1 cellular context compared by ENCODE assay signal in genomic region chr1:192554904-192555303, GRCh38.
TF ChIP-seq lines count a peak whose summit lies in the region.

No MANE protein-coding gene starts in this region.

TF ChIP-seq in GM12878, 131 proteins besides CTCF, POLR2A, EP300 and RAD21 (continues in another document):
- TF ChIP-seq IKZF2 (IDR thresholded peaks at IDR 0.05) (peak in 1 of 2 experiments; percentile 34; a peak in 2 of 4 replicates), SMC3 (IDR thresholded peaks at IDR 0.05; ENCODE audit: borderline replicate concordance, low read length) (no peak), DPF2 (IDR thresholded peaks at IDR 0.05) (peak; percentile 31; the same call in 1 of the 2 replicates), SIX5 (IDR thresholded peaks at IDR 0.05; ENCODE audit: low read depth, low read length, severe bottlenecking) (no peak), SKIL (IDR thresholded peaks at IDR 0.05; ENCODE audit: low read depth, poor library complexity, severe bottlenecking) (peak; percentile 83), GATAD2B (conservative IDR thresholded peaks at IDR 0.05; ENCODE audit: low read depth) (no peak), ESRRA (IDR thresholded peaks at IDR 0.05; ENCODE audit: low read length) (no peak), SREBF2 (IDR thresholded peaks at IDR 0.05; ENCODE audit: low read length) (no peak), NR2C2 (IDR thresholded peaks at IDR 0.05; ENCODE audit: borderline replicate concordance, control insufficient read depth, insufficient read length, low read depth) (no peak), NR2F1 (conservative IDR thresholded peaks at IDR 0.05) (peak; percentile 97), ATF2 (IDR thresholded peaks at IDR 0.05; ENCODE audit: low read length) (no peak), KDM1A (IDR thresholded peaks at IDR 0.05; ENCODE audit: borderline replicate concordance) (no peak), ZBTB40 (IDR thresholded peaks at IDR 0.05; ENCODE audit: borderline replicate concordance) (no peak), TCF12 (IDR thresholded peaks at IDR 0.05; ENCODE audit: low read depth, low read length) (no peak), HDAC2 (IDR thresholded peaks at IDR 0.05) (no peak), HSF1 (IDR thresholded peaks at IDR 0.05; ENCODE audit: low read depth, low read length) (no peak), MTA2 (IDR thresholded peaks at IDR 0.05; ENCODE audit: low read depth) (peak; percentile 89), ATF7 (IDR thresholded peaks at IDR 0.05; ENCODE audit: low read depth) (peak; percentile 75), PAX5 (IDR thresholded peaks at IDR 0.05; ENCODE audit: borderline replicate concordance, low read depth, low read length) (no peak), MEF2B (IDR thresholded peaks at IDR 0.05; ENCODE audit: partially characterized antibody, poor library complexity, severe bottlenecking) (no peak), IRF5 (IDR thresholded peaks at IDR 0.05; ENCODE audit: borderline replicate concordance) (no peak), CEBPZ (IDR thresholded peaks at IDR 0.05; ENCODE audit: low read depth, low read length) (no peak), HDGF (IDR thresholded peaks at IDR 0.05) (no peak), PKNOX1 (IDR thresholded peaks at IDR 0.05) (peak; percentile 74), FOXK2 (IDR thresholded peaks at IDR 0.05) (no peak), JUNB (IDR thresholded peaks at IDR 0.05) (no peak)
- TF ChIP-seq, protein P1, sequence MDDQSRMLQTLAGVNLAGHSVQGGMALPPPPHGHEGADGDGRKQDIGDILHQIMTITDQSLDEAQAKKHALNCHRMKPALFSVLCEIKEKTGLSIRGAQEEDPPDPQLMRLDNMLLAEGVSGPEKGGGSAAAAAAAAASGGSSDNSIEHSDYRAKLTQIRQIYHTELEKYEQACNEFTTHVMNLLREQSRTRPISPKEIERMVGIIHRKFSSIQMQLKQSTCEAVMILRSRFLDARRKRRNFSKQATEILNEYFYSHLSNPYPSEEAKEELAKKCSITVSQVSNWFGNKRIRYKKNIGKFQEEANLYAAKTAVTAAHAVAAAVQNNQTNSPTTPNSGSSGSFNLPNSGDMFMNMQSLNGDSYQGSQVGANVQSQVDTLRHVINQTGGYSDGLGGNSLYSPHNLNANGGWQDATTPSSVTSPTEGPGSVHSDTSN (IDR thresholded peaks at IDR 0.05; ENCODE audit: insufficient replicate concordance, low read depth, low read length), result peak; percentile 54
- TF ChIP-seq, protein P2, sequence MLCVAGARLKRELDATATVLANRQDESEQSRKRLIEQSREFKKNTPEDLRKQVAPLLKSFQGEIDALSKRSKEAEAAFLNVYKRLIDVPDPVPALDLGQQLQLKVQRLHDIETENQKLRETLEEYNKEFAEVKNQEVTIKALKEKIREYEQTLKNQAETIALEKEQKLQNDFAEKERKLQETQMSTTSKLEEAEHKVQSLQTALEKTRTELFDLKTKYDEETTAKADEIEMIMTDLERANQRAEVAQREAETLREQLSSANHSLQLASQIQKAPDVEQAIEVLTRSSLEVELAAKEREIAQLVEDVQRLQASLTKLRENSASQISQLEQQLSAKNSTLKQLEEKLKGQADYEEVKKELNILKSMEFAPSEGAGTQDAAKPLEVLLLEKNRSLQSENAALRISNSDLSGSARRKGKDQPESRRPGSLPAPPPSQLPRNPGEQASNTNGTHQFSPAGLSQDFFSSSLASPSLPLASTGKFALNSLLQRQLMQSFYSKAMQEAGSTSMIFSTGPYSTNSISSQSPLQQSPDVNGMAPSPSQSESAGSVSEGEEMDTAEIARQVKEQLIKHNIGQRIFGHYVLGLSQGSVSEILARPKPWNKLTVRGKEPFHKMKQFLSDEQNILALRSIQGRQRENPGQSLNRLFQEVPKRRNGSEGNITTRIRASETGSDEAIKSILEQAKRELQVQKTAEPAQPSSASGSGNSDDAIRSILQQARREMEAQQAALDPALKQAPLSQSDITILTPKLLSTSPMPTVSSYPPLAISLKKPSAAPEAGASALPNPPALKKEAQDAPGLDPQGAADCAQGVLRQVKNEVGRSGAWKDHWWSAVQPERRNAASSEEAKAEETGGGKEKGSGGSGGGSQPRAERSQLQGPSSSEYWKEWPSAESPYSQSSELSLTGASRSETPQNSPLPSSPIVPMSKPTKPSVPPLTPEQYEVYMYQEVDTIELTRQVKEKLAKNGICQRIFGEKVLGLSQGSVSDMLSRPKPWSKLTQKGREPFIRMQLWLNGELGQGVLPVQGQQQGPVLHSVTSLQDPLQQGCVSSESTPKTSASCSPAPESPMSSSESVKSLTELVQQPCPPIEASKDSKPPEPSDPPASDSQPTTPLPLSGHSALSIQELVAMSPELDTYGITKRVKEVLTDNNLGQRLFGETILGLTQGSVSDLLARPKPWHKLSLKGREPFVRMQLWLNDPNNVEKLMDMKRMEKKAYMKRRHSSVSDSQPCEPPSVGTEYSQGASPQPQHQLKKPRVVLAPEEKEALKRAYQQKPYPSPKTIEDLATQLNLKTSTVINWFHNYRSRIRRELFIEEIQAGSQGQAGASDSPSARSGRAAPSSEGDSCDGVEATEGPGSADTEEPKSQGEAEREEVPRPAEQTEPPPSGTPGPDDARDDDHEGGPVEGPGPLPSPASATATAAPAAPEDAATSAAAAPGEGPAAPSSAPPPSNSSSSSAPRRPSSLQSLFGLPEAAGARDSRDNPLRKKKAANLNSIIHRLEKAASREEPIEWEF (IDR thresholded peaks at IDR 0.05; ENCODE audit: insufficient replicate concordance, low read depth, low read length), result no peak
